In the genomic region with DNA sequence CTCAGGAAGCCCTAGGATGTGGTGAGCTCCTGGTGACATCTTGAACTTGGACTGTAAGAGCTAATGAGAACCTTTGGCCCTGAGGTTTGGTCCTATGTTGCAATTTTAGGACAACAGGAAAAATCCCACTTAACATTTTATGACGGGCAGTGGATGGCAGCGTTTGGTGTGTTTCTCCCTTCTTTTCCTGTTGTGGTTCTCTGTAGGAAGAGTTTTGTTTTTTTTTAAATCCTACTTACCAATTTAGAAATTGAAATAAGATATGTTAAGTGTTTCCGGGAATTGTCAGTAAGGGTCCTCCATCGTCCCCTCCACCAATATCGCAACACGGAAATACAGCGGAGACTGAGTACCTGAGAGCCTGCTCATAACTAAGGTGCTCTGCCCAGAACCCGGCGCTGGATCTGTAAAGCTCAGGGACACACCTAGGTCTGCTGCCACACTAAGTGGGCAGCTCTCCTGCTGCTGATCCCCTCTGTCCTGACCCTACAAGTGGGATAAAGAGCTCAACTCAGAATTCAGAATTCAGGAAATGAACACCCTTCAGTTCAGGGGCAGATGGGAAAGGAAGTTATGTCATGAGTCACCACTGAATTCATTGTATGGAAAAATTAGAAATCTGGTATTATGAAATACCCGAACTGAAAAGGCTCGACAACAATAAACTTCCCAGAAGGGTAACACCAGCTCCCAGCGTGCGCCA, we compare ENCODE assay signal across 17 cellular contexts. TPM values are rescaled to one million over a fixed set of nuclear protein-coding genes. Genes with fewer than 3 reads are reported as not detected.
DNase-seq lines count a peak whose midpoint lies in the region; ATAC-seq and TF ChIP-seq lines count a peak whose summit lies in the region.
"Had no signal": no experiment of that assay in that cellular context is flagged by ENCODE, and none has a peak within 500 bp of the region (broad histone marks: within the 10 kb centered on the region; RNA-seq: fewer than 3 reads in every experiment).

No MANE protein-coding gene starts in this region.

- H3K27ac ChIP-seq in PC-3 (ENCODE audit: low read length) (no peak overlapping the region), neuronal stem cell (replicated peaks; ENCODE audit: low read length) (no peak overlapping the region)
- H3K27ac ChIP-seq: BLaER1, SJSA1, transverse colon had no signal

- H3K23ac ChIP-seq in neuronal stem cell (ENCODE audit: low read depth, low read length, poor library complexity) = no peak overlapping the region

- no TSS peak for BruUV-seq in PC-3 (replicated peaks; lab: Mats Ljungman, UMichigan)

- no peak overlapping the region for H4K91ac ChIP-seq in neuronal stem cell (ENCODE audit: low read depth, low read length, poor library complexity)

- no peak for TF ChIP-seq CTCF in PC-3 (conservative IDR thresholded peaks at IDR 0.05; ENCODE audit: low read depth, low read length)
- TF ChIP-seq CTCF in epithelial cell of esophagus (IDR thresholded peaks at IDR 0.05; ENCODE audit: insufficient read depth, low read depth, low read length, missing control alignments) = no peak

- POLR2A ChIA-PET in PC-3 (lab: Charles Lee; ENCODE audit: unreplicated experiment) = no interaction called here

- no peak overlapping the region for H2BK120ac ChIP-seq in neuronal stem cell (ENCODE audit: low read depth, low read length)

- H3K4me3 ChIP-seq in PC-3 (ENCODE audit: low read length) (no peak overlapping the region), epithelial cell of esophagus (ENCODE audit: low read length) (no peak overlapping the region), neuronal stem cell (ENCODE audit: low read length in 2 of 2) (no peak overlapping the region)
- H3K4me3 ChIP-seq: BLaER1, SJSA1, transverse colon had no signal

- no peak overlapping the region for H2BK5ac ChIP-seq in neuronal stem cell (ENCODE audit: low read length)

- no peak overlapping the region for H4K8ac ChIP-seq in neuronal stem cell (ENCODE audit: low read depth, low read length)

- H3K4me1 ChIP-seq in PC-3 (ENCODE audit: insufficient read depth, low read length) (peaks cover 3% of the 10 kb centered on the region; the same call in 1 of the 2 replicates), neuronal stem cell (ENCODE audit: control insufficient read depth in 2 of 2, insufficient read depth in 1 of 2, low read depth in 1 of 2, low read length in 2 of 2) (peaks cover 5 to 7% of the 10 kb centered on the region in 2 donors)
- H3K4me1 ChIP-seq: transverse colon had no signal

- H3K9me3 ChIP-seq in PC-3 (ENCODE audit: low read length) = no peaks in the 10 kb centered on the region
- no peaks in the 10 kb centered on the region for H3K9me3 ChIP-seq in neuronal stem cell (replicated peaks in 1 of 2; ENCODE audit: control insufficient read depth in 2 of 2, insufficient read depth in 1 of 2, low read depth in 1 of 2, low read length in 2 of 2)
- H3K9me3 ChIP-seq: BLaER1, SJSA1, transverse colon had no signal

- H2AFZ ChIP-seq in PC-3 (ENCODE audit: low read length) (no peak overlapping the region), neuronal stem cell (ENCODE audit: low read length) (no peak overlapping the region)

- H3F3A ChIP-seq in PC-3 (ENCODE audit: low read length, unreplicated experiment) = no peaks in the 10 kb centered on the region

- CTCF ChIA-PET in PC-3 (lab: Charles Lee) = no interaction called here

- DNase-seq in HT1080 (ENCODE audit: low read depth) = peak; percentile 49
- DNase-seq in PC-3 = peak; percentile 7
- DNase-seq in epithelial cell of esophagus (ENCODE audit: low read depth) = peak; percentile 63
- no peak for DNase-seq in neuronal stem cell (ENCODE audit: low spot score)
- DNase-seq in stimulated activated CD4-positive, alpha-beta T cell treated with anti-CD3 and anti-CD28 coated beads, Interleukin-4, amount 100 ng/mL, for 4 hours = no peak
- no peak for DNase-seq in Ammon's horn (ENCODE audit: low spot score)
- DNase-seq in NCI-H146 treated with DMSO at 0.1 percent for 48 hours (lab: John Stamatoyannopoulos, UW; ENCODE audit: unreplicated experiment) = no peak
- DNase-seq in putamen (ENCODE audit: low spot score) = no peak
- DNase-seq: activated CD4-positive, alpha-beta T cell treated with anti-CD3 and anti-CD28 coated beads, Interleukin-2, amount 10 ng/mL, durations not matched to agents 24 days and 14 days; activated naive CD4-positive, alpha-beta T cell treated with anti-CD3 and anti-CD28 coated beads, Interleukin-2, amount 10 ng/mL, durations not matched to agents 7 days and 5 days; DMS53; naive B cell; NCI-H1105 treated with DMSO at 0.1 percent for 48 hours; transverse colon had no signal

- H2BK12ac ChIP-seq in neuronal stem cell (ENCODE audit: low read length) = no peak overlapping the region

- no CpG with 5 or more reads among the region's 13 CpGs for WGBS in neuronal stem cell (ENCODE audit: extremely low coverage in 2 of 2, insufficient read length in 2 of 2, insufficient replicate concordance in 1 of 2), 2 donors

- intact Hi-C loops in PC-3 (cut with micrococcal nuclease) = no loop called here

- no peaks in the 10 kb centered on the region for H4K20me1 ChIP-seq in PC-3 (ENCODE audit: low read length)
- H4K20me1 ChIP-seq: BLaER1 had no signal

- H3K79me1 ChIP-seq in neuronal stem cell (ENCODE audit: low read depth, low read length) = no peaks in the 10 kb centered on the region

- H3K14ac ChIP-seq in neuronal stem cell (ENCODE audit: low read length) = no peak overlapping the region

- H2AK5ac ChIP-seq in neuronal stem cell (ENCODE audit: low read depth, low read length) = no peak overlapping the region

- H3K79me2 ChIP-seq in PC-3 (ENCODE audit: low read length) = no peaks in the 10 kb centered on the region

- H3K36me3 ChIP-seq in PC-3 (ENCODE audit: low read depth, low read length) (no peaks in the 10 kb centered on the region), neuronal stem cell (replicated peaks in 1 of 2; ENCODE audit: control insufficient read depth in 2 of 2, insufficient read depth in 2 of 2, low read length in 2 of 2) (no peaks in the 10 kb centered on the region)
- H3K36me3 ChIP-seq: BLaER1, SJSA1, transverse colon had no signal

- H3K4ac ChIP-seq in neuronal stem cell (ENCODE audit: low read length) = no peak overlapping the region

- H3K9me2 ChIP-seq in PC-3 (replicated peaks; ENCODE audit: low read length) = no peaks in the 10 kb centered on the region

- no peak overlapping the region for H3K4me2 ChIP-seq in PC-3 (ENCODE audit: low read length)
- H3K4me2 ChIP-seq in neuronal stem cell (ENCODE audit: insufficient read depth, low read length, poor library complexity, severe bottlenecking) = no peak overlapping the region
- H3K4me2 ChIP-seq: BLaER1 had no signal

- H2BK15ac ChIP-seq in neuronal stem cell (ENCODE audit: low read length) = peak overlapping the region; percentile 49

- no peak overlapping the region for H3K9ac ChIP-seq in PC-3 (ENCODE audit: low read length)
- no peak overlapping the region for H3K9ac ChIP-seq in neuronal stem cell (ENCODE audit: low read depth, low read length, poor library complexity)
- H3K9ac ChIP-seq: BLaER1 had no signal

- no peak overlapping the region for H3K18ac ChIP-seq in neuronal stem cell (ENCODE audit: low read length)

- H3K27me3 ChIP-seq in PC-3 (ENCODE audit: low read length) (no peaks in the 10 kb centered on the region), neuronal stem cell (ENCODE audit: control insufficient read depth in 3 of 3, insufficient read depth in 3 of 3, low read depth in 1 of 3, low read length in 3 of 3) (peaks cover 0 to 4% (median 0%) of the 10 kb centered on the region in 3 experiments)
- H3K27me3 ChIP-seq: BLaER1, transverse colon had no signal

- ATAC-seq in PC-3 = no peak

RNA-seq across cellular contexts. Expression of a gene that starts 9.2 kb away (rescaled TPM):
- 23.6 and 33.1 TPM in 2 replicates for total RNA-seq in HT1080 (2014; rRNA removed; shearing (Covaris generic))
- 18.4 and 27.9 TPM in 2 replicates for polyA plus RNA-seq in HT1080 (2015; cell fraction: cytosol; rRNA removed)
- 19.4 and 25.3 TPM in 2 replicates for polyA plus RNA-seq in HT1080 (2015; cell fraction: nucleus; rRNA removed)
- 52.5 and 66.0 TPM in 2 replicates for total RNA-seq in PC-3 (2014; rRNA removed)
- polyA plus RNA-seq in neuronal stem cell (2013, experiment 1 of 2) = 4.1 TPM
- 4.0 TPM for polyA plus RNA-seq in neuronal stem cell (2013, experiment 2 of 2)
- polyA plus RNA-seq: IgD-negative memory B cell had no signal

Comparison
In these comparisons a context has a peak if more than half of its experiments do, and no peak if none do; other contexts are left out.
1. DNase-seq: peak in HT1080 (single experiment), PC-3 (single experiment) and epithelial cell of esophagus (single experiment); none in neuronal stem cell (single experiment), stimulated activated CD4-positive, alpha-beta T cell treated with anti-CD3 and anti-CD28 coated beads, Interleukin-4, amount 100 ng/mL, for 4 hours (0 of 2), Ammon's horn (single experiment), NCI-H146 treated with DMSO at 0.1 percent for 48 hours (single experiment) and putamen (single experiment).